In genomic region chr1:7964476-7964875, GRCh38 we compare ENCODE assay signal across 23 cellular contexts. TPM values are rescaled to one million over a fixed set of nuclear protein-coding genes. Genes with fewer than 3 reads are reported as not detected.
DNase-seq lines count a peak whose midpoint lies in the region; ATAC-seq and TF ChIP-seq lines count a peak whose summit lies in the region.
"Had no signal": no experiment of that assay in that cellular context is flagged by ENCODE, and none has a peak within 500 bp of the region (broad histone marks: within the 10 kb centered on the region; RNA-seq: fewer than 3 reads in every experiment).

No MANE protein-coding gene starts in this region.

- H3K27ac Mint-ChIP-seq in T-helper 2 cell treated with Interferon-gamma antibody and Interleukin-4, amounts not matched to agents 5 μg/mL and 100 μg/mL, for 36 hours = peak overlapping the region; percentile 52
- H3K27ac Mint-ChIP-seq in CD8-positive, alpha-beta T cell = peak overlapping the region; percentile 69
- H3K27ac Mint-ChIP-seq in activated T-helper 1 cell treated with anti-CD3 and anti-CD28 coated beads, Interleukin-12 subunit alpha, Interleukin-12 subunit beta, Interleukin-2, Interleukin-4 antibody, amounts not matched to agents 30 ng/mL and 10 ng/mL and 1 ng/mL, durations not matched to agents 14 hours and 24 hours and 36 hours = no peak overlapping the region
- no peak overlapping the region for H3K27ac Mint-ChIP-seq in nephron

- no peak for TF ChIP-seq EP300 in stomach (IDR thresholded peaks at IDR 0.05)

- H3K27me3 ChIP-seq in CD8-positive, alpha-beta T cell (ENCODE audit: insufficient read depth, low read length) = no peaks in the 10 kb centered on the region
- no peaks in the 10 kb centered on the region for H3K27me3 ChIP-seq in stomach
- H3K27me3 ChIP-seq: pancreas, sigmoid colon had no signal

- no peak overlapping the region for H3K27ac ChIP-seq in CD8-positive, alpha-beta T cell (ENCODE audit: low read depth, low read length)
- H3K27ac ChIP-seq in stomach = no peak overlapping the region
- H3K27ac ChIP-seq: GM23248, lower lobe of right lung, pancreas, sigmoid colon had no signal

- WGBS in stomach, 5 donors = 44 to 74% (median 60%) methylated on average over 3 of the region's 3 CpGs

- H3K4me1 ChIP-seq in CD8-positive, alpha-beta T cell (ENCODE audit: insufficient read depth, low read length) = peaks cover 57% of the 10 kb centered on the region
- peaks cover 22 to 71% (median 46%) of the 10 kb centered on the region in 4 donors for H3K4me1 ChIP-seq in stomach

- H3K36me3 ChIP-seq in CD8-positive, alpha-beta T cell (ENCODE audit: insufficient read depth, low read length) = peaks cover 24% of the 10 kb centered on the region
- peaks cover 34 to 67% (median 64%) of the 10 kb centered on the region in 4 donors for H3K36me3 ChIP-seq in stomach

- no peak for ATAC-seq in CD8-positive, alpha-beta T cell
- ATAC-seq: lower lobe of right lung; pancreas; stimulated activated memory B cell treated with anti-CD40 and anti-IgM and Interleukin-4, amounts not matched to agents 10 μg/mL and 1 μg/mL and 100 μg/mL, for 72 hours had no signal

- TF ChIP-seq CTCF in CD8-positive, alpha-beta T cell (IDR thresholded peaks at IDR 0.05) = no peak
- no peak for TF ChIP-seq CTCF in nephron (IDR thresholded peaks at IDR 0.05; ENCODE audit: unreplicated experiment in 3 of 3)
- no peak for TF ChIP-seq CTCF in stomach (IDR thresholded peaks at IDR 0.05)

- peaks cover 43% of the 10 kb centered on the region for H3K4me1 Mint-ChIP-seq in T-helper 2 cell treated with Interferon-gamma antibody and Interleukin-4, amounts not matched to agents 5 μg/mL and 100 μg/mL, for 36 hours (ENCODE audit: low read depth)
- peaks cover 66% of the 10 kb centered on the region for H3K4me1 Mint-ChIP-seq in CD8-positive, alpha-beta T cell (ENCODE audit: low read depth)
- peaks cover 59% of the 10 kb centered on the region for H3K4me1 Mint-ChIP-seq in activated T-helper 1 cell treated with anti-CD3 and anti-CD28 coated beads, Interleukin-12 subunit alpha, Interleukin-12 subunit beta, Interleukin-2, Interleukin-4 antibody, amounts not matched to agents 30 ng/mL and 10 ng/mL and 1 ng/mL, durations not matched to agents 14 hours and 24 hours and 36 hours (ENCODE audit: low read depth)
- peaks cover 17% of the 10 kb centered on the region for H3K4me1 Mint-ChIP-seq in nephron

- CTCF ChIA-PET in CD8-positive, alpha-beta T cell (lab: Charles Lee) = no interaction called here

- H3K27me3 Mint-ChIP-seq in T-helper 2 cell treated with Interferon-gamma antibody and Interleukin-4, amounts not matched to agents 5 μg/mL and 100 μg/mL, for 36 hours (ENCODE audit: low read depth) = no peaks in the 10 kb centered on the region
- H3K27me3 Mint-ChIP-seq in CD8-positive, alpha-beta T cell (ENCODE audit: low read depth) = no peaks in the 10 kb centered on the region
- peaks cover 2% of the 10 kb centered on the region for H3K27me3 Mint-ChIP-seq in activated T-helper 1 cell treated with anti-CD3 and anti-CD28 coated beads, Interleukin-12 subunit alpha, Interleukin-12 subunit beta, Interleukin-2, Interleukin-4 antibody, amounts not matched to agents 30 ng/mL and 10 ng/mL and 1 ng/mL, durations not matched to agents 14 hours and 24 hours and 36 hours (ENCODE audit: insufficient read depth)
- no peaks in the 10 kb centered on the region for H3K27me3 Mint-ChIP-seq in nephron (ENCODE audit: low read depth)
- H3K27me3 Mint-ChIP-seq: activated naive CD8-positive, alpha-beta T cell treated with anti-CD3 and anti-CD28 coated beads, Interleukin-2, amount 10 ng/mL, durations not matched to agents 7 days and 5 days; dendritic cell treated with granulocyte-macrophage colony-stimulating factor and Interleukin-4, amounts not matched to agents 40 ng/mL and 50 ng/mL, for 4 days; stimulated activated memory B cell treated with anti-CD40 and anti-IgM and Interleukin-4, amounts not matched to agents 10 μg/mL and 1 μg/mL and 100 μg/mL, for 72 hours had no signal

- intact Hi-C loops in CD8-positive, alpha-beta T cell (cut with DNase I, micrococcal nuclease) = loop anchor here (5.0 to 10.0 kb wide), 6 partner anchors 50 to 1270 kb away; partner anchors contain the start of genes H6PD (in 1 of the 2), PER3 (in 1 of the 2) and RERE (in 1 of the 2)
- intact Hi-C loops in activated T-helper 1 cell treated with anti-CD3 and anti-CD28 coated beads, Interleukin-12 subunit alpha, Interleukin-12 subunit beta, Interleukin-2, Interleukin-4 antibody, amounts not matched to agents 30 ng/mL and 10 ng/mL and 1 ng/mL, durations not matched to agents 14 hours and 24 hours and 36 hours (cut with micrococcal nuclease) = loop anchor here (5.0 kb wide), 1 partner anchor 853 kb away; the partner anchor contains the start of gene RERE
- intact Hi-C loops in stomach (cut with DNase I; ENCODE audit: low total_unique reads) = no loop called here

- H3K9me3 ChIP-seq in CD8-positive, alpha-beta T cell (ENCODE audit: low read length) = no peaks in the 10 kb centered on the region
- no peaks in the 10 kb centered on the region for H3K9me3 ChIP-seq in stomach
- H3K9me3 ChIP-seq: lower lobe of right lung, pancreas, sigmoid colon had no signal

- H3K4me3 Mint-ChIP-seq in T-helper 2 cell treated with Interferon-gamma antibody and Interleukin-4, amounts not matched to agents 5 μg/mL and 100 μg/mL, for 36 hours = peak overlapping the region; percentile 70
- no peak overlapping the region for H3K4me3 Mint-ChIP-seq in CD8-positive, alpha-beta T cell
- H3K4me3 Mint-ChIP-seq in activated T-helper 1 cell treated with anti-CD3 and anti-CD28 coated beads, Interleukin-12 subunit alpha, Interleukin-12 subunit beta, Interleukin-2, Interleukin-4 antibody, amounts not matched to agents 30 ng/mL and 10 ng/mL and 1 ng/mL, durations not matched to agents 14 hours and 24 hours and 36 hours = peak overlapping the region; percentile 97
- peak overlapping the region; percentile 54 to 99 (median 98) for H3K4me3 Mint-ChIP-seq in nephron
- H3K4me3 Mint-ChIP-seq: activated naive CD8-positive, alpha-beta T cell treated with anti-CD3 and anti-CD28 coated beads, Interleukin-2, amount 10 ng/mL, durations not matched to agents 7 days and 5 days; dendritic cell treated with granulocyte-macrophage colony-stimulating factor and Interleukin-4, amounts not matched to agents 40 ng/mL and 50 ng/mL, for 4 days had no signal

- POLR2A ChIA-PET in CD8-positive, alpha-beta T cell (lab: Charles Lee) = no interaction called here

- H3K36me3 Mint-ChIP-seq in T-helper 2 cell treated with Interferon-gamma antibody and Interleukin-4, amounts not matched to agents 5 μg/mL and 100 μg/mL, for 36 hours (ENCODE audit: low read depth) = peaks cover 50% of the 10 kb centered on the region
- H3K36me3 Mint-ChIP-seq in CD8-positive, alpha-beta T cell = peaks cover 65% of the 10 kb centered on the region
- H3K36me3 Mint-ChIP-seq in activated T-helper 1 cell treated with anti-CD3 and anti-CD28 coated beads, Interleukin-12 subunit alpha, Interleukin-12 subunit beta, Interleukin-2, Interleukin-4 antibody, amounts not matched to agents 30 ng/mL and 10 ng/mL and 1 ng/mL, durations not matched to agents 14 hours and 24 hours and 36 hours (ENCODE audit: low read depth) = peaks cover 47% of the 10 kb centered on the region
- peaks cover 46% of the 10 kb centered on the region for H3K36me3 Mint-ChIP-seq in nephron (ENCODE audit: low read depth)

- no peak for TF ChIP-seq POLR2A in stomach (IDR thresholded peaks at IDR 0.05)

- DNase-seq in T-helper 2 cell treated with Interferon-gamma antibody and Interleukin-4, amounts not matched to agents 5 μg/mL and 100 μg/mL, for 36 hours (ENCODE audit: low spot score) = no peak
- DNase-seq in T-helper 2 cell = no peak
- no peak for DNase-seq in CD8-positive, alpha-beta T cell
- no peak for DNase-seq in activated T-helper 1 cell treated with anti-CD3 and anti-CD28 coated beads, Interleukin-12 subunit alpha, Interleukin-12 subunit beta, Interleukin-2, Interleukin-4 antibody, amounts not matched to agents 30 ng/mL and 10 ng/mL and 1 ng/mL, durations not matched to agents 14 hours and 24 hours and 36 hours (ENCODE audit: low spot score)
- DNase-seq in NCI-H446 (lab: John Stamatoyannopoulos, UW) = no peak
- no peak for DNase-seq in NCI-H526 (lab: John Stamatoyannopoulos, UW)
- DNase-seq in stomach = no peak
- DNase-seq: 8988T; activated naive CD8-positive, alpha-beta T cell treated with anti-CD3 and anti-CD28 coated beads, Interleukin-2, amount 10 ng/mL, durations not matched to agents 7 days and 5 days; GF-D8; GM23248; lower lobe of right lung; NCI-H1105 treated with DMSO at 0.1 percent for 48 hours; NCI-H524; pancreas; Right ventricle myocardium superior; trophoblast cell had no signal

- no peak overlapping the region for H3K4me3 ChIP-seq in CD8-positive, alpha-beta T cell (ENCODE audit: low read depth, low read length)
- H3K4me3 ChIP-seq in stomach = no peak overlapping the region
- H3K4me3 ChIP-seq: GM23248, lower lobe of right lung, pancreas, sigmoid colon had no signal

- H3K9me3 Mint-ChIP-seq in T-helper 2 cell treated with Interferon-gamma antibody and Interleukin-4, amounts not matched to agents 5 μg/mL and 100 μg/mL, for 36 hours = no peaks in the 10 kb centered on the region
- no peaks in the 10 kb centered on the region for H3K9me3 Mint-ChIP-seq in CD8-positive, alpha-beta T cell
- H3K9me3 Mint-ChIP-seq in activated T-helper 1 cell treated with anti-CD3 and anti-CD28 coated beads, Interleukin-12 subunit alpha, Interleukin-12 subunit beta, Interleukin-2, Interleukin-4 antibody, amounts not matched to agents 30 ng/mL and 10 ng/mL and 1 ng/mL, durations not matched to agents 14 hours and 24 hours and 36 hours = no peaks in the 10 kb centered on the region
- H3K9me3 Mint-ChIP-seq in nephron = no peaks in the 10 kb centered on the region
- H3K9me3 Mint-ChIP-seq: activated naive CD8-positive, alpha-beta T cell treated with anti-CD3 and anti-CD28 coated beads, Interleukin-2, amount 10 ng/mL, durations not matched to agents 7 days and 5 days; dendritic cell treated with granulocyte-macrophage colony-stimulating factor and Interleukin-4, amounts not matched to agents 40 ng/mL and 50 ng/mL, for 4 days; stimulated activated memory B cell treated with anti-CD40 and anti-IgM and Interleukin-4, amounts not matched to agents 10 μg/mL and 1 μg/mL and 100 μg/mL, for 72 hours had no signal

RNA-seq across cellular contexts. Expression of gene PARK7, which starts 3.0 kb away (rescaled TPM):
- 10 to 100 TPM; 67.9 to 70.0 TPM for total RNA-seq in CD8-positive, alpha-beta T cell
- total RNA-seq in activated T-helper 1 cell treated with anti-CD3 and anti-CD28 coated beads, Interleukin-12 subunit alpha, Interleukin-12 subunit beta, Interleukin-2, Interleukin-4 antibody, amounts not matched to agents 30 ng/mL and 10 ng/mL and 1 ng/mL, durations not matched to agents 14 hours and 24 hours and 36 hours = 425 and 429 TPM in 2 replicates
- total RNA-seq in stomach = 100 to 1,000 TPM in 2 of 5 donors, 10 to 100 TPM in 3; 41.4 to 149 (median 98.1) TPM
- 100 to 1,000 TPM; 281 to 350 (median 311) TPM for polyA plus RNA-seq in stomach

RNA-seq across cellular contexts. Expression of gene TNFRSF9, which starts 23.8 kb away (rescaled TPM):
- 1 to 10 TPM; 3.8 to 3.9 TPM for total RNA-seq in CD8-positive, alpha-beta T cell
- total RNA-seq in activated T-helper 1 cell treated with anti-CD3 and anti-CD28 coated beads, Interleukin-12 subunit alpha, Interleukin-12 subunit beta, Interleukin-2, Interleukin-4 antibody, amounts not matched to agents 30 ng/mL and 10 ng/mL and 1 ng/mL, durations not matched to agents 14 hours and 24 hours and 36 hours = 57.0 and 60.5 TPM in 2 replicates
- total RNA-seq in stomach = under 1 TPM in 2 of 5 donors, not detected in 3; 0.37 to 0.58 TPM
- under 1 TPM; 0.06 to 0.46 (median 0.08) TPM for polyA plus RNA-seq in stomach
- total RNA-seq: GM23248, HT-29, OCI-LY7, Right ventricle myocardium superior, sigmoid colon had no signal
- polyA plus RNA-seq: GM23248 had no signal

Comparison
In these comparisons a context has a peak if more than half of its experiments do, and no peak if none do; other contexts are left out.
1. H3K27ac Mint-ChIP-seq: peak in T-helper 2 cell treated with Interferon-gamma antibody and Interleukin-4, amounts not matched to agents 5 μg/mL and 100 μg/mL, for 36 hours (single experiment) and CD8-positive, alpha-beta T cell (single experiment); none in activated T-helper 1 cell treated with anti-CD3 and anti-CD28 coated beads, Interleukin-12 subunit alpha, Interleukin-12 subunit beta, Interleukin-2, Interleukin-4 antibody, amounts not matched to agents 30 ng/mL and 10 ng/mL and 1 ng/mL, durations not matched to agents 14 hours and 24 hours and 36 hours (single experiment) and nephron (0 of 3).
2. RNA of gene TNFRSF9, which starts 23.8 kb away (total RNA-seq): 57.0 to 60.5 TPM in activated T-helper 1 cell treated with anti-CD3 and anti-CD28 coated beads, Interleukin-12 subunit alpha, Interleukin-12 subunit beta, Interleukin-2, Interleukin-4 antibody, amounts not matched to agents 30 ng/mL and 10 ng/mL and 1 ng/mL, durations not matched to agents 14 hours and 24 hours and 36 hours; 3.8 to 3.9 TPM in CD8-positive, alpha-beta T cell and 0.37 to 0.58 TPM in stomach; every median in the first group is over 10 times any median in the second.